In genomic region chr11:69325446-69325845, GRCh38 we compare ENCODE assay signal across 15 cellular contexts. TPM values are rescaled to one million over a fixed set of nuclear protein-coding genes. Genes with fewer than 3 reads are reported as not detected.
DNase-seq lines count a peak whose midpoint lies in the region; ATAC-seq and TF ChIP-seq lines count a peak whose summit lies in the region.
"Had no signal": no experiment of that assay in that cellular context is flagged by ENCODE, and none has a peak within 500 bp of the region (broad histone marks: within the 10 kb centered on the region; RNA-seq: fewer than 3 reads in every experiment).

No MANE protein-coding gene starts in this region.

- H3K27ac ChIP-seq in coronary artery (no peak overlapping the region), neuronal stem cell (replicated peaks; ENCODE audit: low read length) (no peak overlapping the region), upper lobe of right lung (no peak overlapping the region)
- H3K27ac ChIP-seq: GM23248 had no signal

- H3K9me3 ChIP-seq in neuronal stem cell (replicated peaks in 1 of 2; ENCODE audit: control insufficient read depth in 2 of 2, insufficient read depth in 1 of 2, low read depth in 1 of 2, low read length in 2 of 2) (peaks cover 0 to 4% of the 10 kb centered on the region in 2 donors), upper lobe of right lung (no peaks in the 10 kb centered on the region)
- H3K9me3 ChIP-seq: Caco-2 had no signal

- no peak overlapping the region for H3K9ac ChIP-seq in neuronal stem cell (ENCODE audit: low read depth, low read length, poor library complexity)
- H3K9ac ChIP-seq: GM23248 had no signal

- CTCF ChIA-PET in Calu3 (lab: Charles Lee): no interaction called here
- CTCF ChIA-PET in activated CD8-positive, alpha-beta T cell treated with anti-CD3 and anti-CD28 coated beads for 36 hours (lab: Charles Lee): no interaction called here

- BruUV-seq in Calu3 (replicated peaks; lab: Mats Ljungman, UMichigan): no TSS peak

- H3K4me3 ChIP-seq in coronary artery (no peak overlapping the region), neuronal stem cell (ENCODE audit: low read length in 2 of 2) (no peak overlapping the region), upper lobe of right lung (no peak overlapping the region)
- H3K4me3 ChIP-seq: GM12878, GM23248 had no signal

- WGBS in neuronal stem cell (ENCODE audit: extremely low coverage in 2 of 2, insufficient read length in 2 of 2, insufficient replicate concordance in 1 of 2), 2 donors: no CpG with 5 or more reads among the region's 8 CpGs

- no peaks in the 10 kb centered on the region for H3K79me1 ChIP-seq in neuronal stem cell (ENCODE audit: low read depth, low read length)

- no peak overlapping the region for H4K8ac ChIP-seq in neuronal stem cell (ENCODE audit: low read depth, low read length)

- no peak overlapping the region for H3K27ac Mint-ChIP-seq in activated T-cell treated with anti-CD3 and anti-CD28 coated beads, Interleukin-2, amount 50 U/mL, for 24 hours
- no peak overlapping the region for H3K27ac Mint-ChIP-seq in Calu3 (ENCODE audit: unreplicated experiment)
- H3K27ac Mint-ChIP-seq in activated CD8-positive, alpha-beta T cell treated with anti-CD3 and anti-CD28 coated beads for 36 hours: no peak overlapping the region

- ATAC-seq in upper lobe of right lung: no peak
- ATAC-seq in activated CD8-positive, alpha-beta T cell treated with anti-CD3 and anti-CD28 coated beads for 36 hours: no peak
- ATAC-seq: GM12878 had no signal

- peak overlapping the region; percentile 41 for H2AK5ac ChIP-seq in neuronal stem cell (ENCODE audit: low read depth, low read length)

- peak; percentile 11 for DNase-seq in activated T-cell treated with anti-CD3 and anti-CD28 coated beads, Interleukin-2, amount 50 U/mL, for 24 hours
- DNase-seq in activated T-cell treated with anti-CD3 and anti-CD28 coated beads for 4 hours (no peak), coronary artery (ENCODE audit: low spot score) (peak; percentile 54), neuronal stem cell (ENCODE audit: low spot score) (no peak), upper lobe of right lung (peak; percentile 41), Calu3 (no peak), DMS79 treated with DMSO at 0.1 percent for 48 hours (lab: John Stamatoyannopoulos, UW) (no peak)
- no peak for DNase-seq in activated CD8-positive, alpha-beta T cell treated with anti-CD3 and anti-CD28 coated beads for 36 hours
- DNase-seq: DMS53, GM23248, NCI-H1436 treated with DMSO at 0.1 percent for 48 hours, NCI-H2081 treated with DMSO at 0.1 percent for 48 hours, NCI-H524 had no signal

- POLR2A ChIA-PET in activated CD8-positive, alpha-beta T cell treated with anti-CD3 and anti-CD28 coated beads for 36 hours (lab: Charles Lee): interaction anchor here (0.6 kb wide), 1 partner anchor 232 kb away, joined by 3 read pairs; no protein-coding TSS in a partner anchor

- no peak overlapping the region for H3K18ac ChIP-seq in neuronal stem cell (ENCODE audit: low read length)

- H3K27me3 Mint-ChIP-seq in activated T-cell treated with anti-CD3 and anti-CD28 coated beads, Interleukin-2, amount 50 U/mL, for 24 hours: no peaks in the 10 kb centered on the region
- H3K27me3 Mint-ChIP-seq in Calu3 (ENCODE audit: unreplicated experiment): no peaks in the 10 kb centered on the region
- no peaks in the 10 kb centered on the region for H3K27me3 Mint-ChIP-seq in activated CD8-positive, alpha-beta T cell treated with anti-CD3 and anti-CD28 coated beads for 36 hours

- no peak overlapping the region for H3K4ac ChIP-seq in neuronal stem cell (ENCODE audit: low read length)

- H3K27me3 ChIP-seq in neuronal stem cell (ENCODE audit: control insufficient read depth in 3 of 3, insufficient read depth in 3 of 3, low read depth in 1 of 3, low read length in 3 of 3) (no peaks in the 10 kb centered on the region), upper lobe of right lung (no peaks in the 10 kb centered on the region)

- no peaks in the 10 kb centered on the region for H3K4me1 Mint-ChIP-seq in activated T-cell treated with anti-CD3 and anti-CD28 coated beads, Interleukin-2, amount 50 U/mL, for 24 hours (ENCODE audit: low read depth)
- H3K4me1 Mint-ChIP-seq in Calu3 (ENCODE audit: low read depth, unreplicated experiment): peaks cover 18% of the 10 kb centered on the region
- no peaks in the 10 kb centered on the region for H3K4me1 Mint-ChIP-seq in activated CD8-positive, alpha-beta T cell treated with anti-CD3 and anti-CD28 coated beads for 36 hours (ENCODE audit: low read depth)

- peak overlapping the region; percentile 48 for H3K23ac ChIP-seq in neuronal stem cell (ENCODE audit: low read depth, low read length, poor library complexity)

- H3K4me2 ChIP-seq in neuronal stem cell (ENCODE audit: insufficient read depth, low read length, poor library complexity, severe bottlenecking): no peak overlapping the region

- H3K36me3 ChIP-seq in neuronal stem cell (replicated peaks in 1 of 2; ENCODE audit: control insufficient read depth in 2 of 2, insufficient read depth in 2 of 2, low read length in 2 of 2) (no peaks in the 10 kb centered on the region), upper lobe of right lung (no peaks in the 10 kb centered on the region)

- H2BK12ac ChIP-seq in neuronal stem cell (ENCODE audit: low read length): no peak overlapping the region

- H3K9me3 Mint-ChIP-seq in activated T-cell treated with anti-CD3 and anti-CD28 coated beads, Interleukin-2, amount 50 U/mL, for 24 hours: no peaks in the 10 kb centered on the region
- no peaks in the 10 kb centered on the region for H3K9me3 Mint-ChIP-seq in Calu3 (ENCODE audit: low read depth, unreplicated experiment)
- H3K9me3 Mint-ChIP-seq in activated CD8-positive, alpha-beta T cell treated with anti-CD3 and anti-CD28 coated beads for 36 hours: no peaks in the 10 kb centered on the region

- H2BK5ac ChIP-seq in neuronal stem cell (ENCODE audit: low read length): no peak overlapping the region

- H3K36me3 Mint-ChIP-seq in activated T-cell treated with anti-CD3 and anti-CD28 coated beads, Interleukin-2, amount 50 U/mL, for 24 hours (ENCODE audit: low read depth): no peaks in the 10 kb centered on the region
- H3K36me3 Mint-ChIP-seq in Calu3 (ENCODE audit: insufficient read depth, unreplicated experiment): peaks cover 7% of the 10 kb centered on the region
- no peaks in the 10 kb centered on the region for H3K36me3 Mint-ChIP-seq in activated CD8-positive, alpha-beta T cell treated with anti-CD3 and anti-CD28 coated beads for 36 hours (ENCODE audit: low read depth)

- no peak for TF ChIP-seq CTCF in coronary artery (IDR thresholded peaks at IDR 0.05)
- TF ChIP-seq CTCF in upper lobe of right lung (IDR thresholded peaks at IDR 0.05): no peak
- TF ChIP-seq CTCF in Calu3 (IDR thresholded peaks at IDR 0.05; ENCODE audit: unreplicated experiment): no peak
- TF ChIP-seq CTCF in activated CD8-positive, alpha-beta T cell treated with anti-CD3 and anti-CD28 coated beads for 36 hours (IDR thresholded peaks at IDR 0.05): no peak

- H4K91ac ChIP-seq in neuronal stem cell (ENCODE audit: low read depth, low read length, poor library complexity): no peak overlapping the region

- H3K14ac ChIP-seq in neuronal stem cell (ENCODE audit: low read length): no peak overlapping the region

- intact Hi-C loops in upper lobe of right lung (cut with DNase I) (no loop called here), Calu3 (cut with micrococcal nuclease; ENCODE audit: unreplicated experiment) (no loop called here)
- intact Hi-C loops in activated CD8-positive, alpha-beta T cell treated with anti-CD3 and anti-CD28 coated beads for 36 hours (cut with micrococcal nuclease): no loop called here

- H2BK15ac ChIP-seq in neuronal stem cell (ENCODE audit: low read length): peak overlapping the region; percentile 62

- peaks cover 0 to 10% of the 10 kb centered on the region in 2 donors for H3K4me1 ChIP-seq in neuronal stem cell (ENCODE audit: control insufficient read depth in 2 of 2, insufficient read depth in 1 of 2, low read depth in 1 of 2, low read length in 2 of 2)
- no peaks in the 10 kb centered on the region for H3K4me1 ChIP-seq in upper lobe of right lung
- H3K4me1 ChIP-seq: Caco-2 had no signal

- H3K4me3 Mint-ChIP-seq in activated T-cell treated with anti-CD3 and anti-CD28 coated beads, Interleukin-2, amount 50 U/mL, for 24 hours: no peak overlapping the region
- H3K4me3 Mint-ChIP-seq in Calu3 (ENCODE audit: low read depth, unreplicated experiment): no peak overlapping the region
- no peak overlapping the region for H3K4me3 Mint-ChIP-seq in activated CD8-positive, alpha-beta T cell treated with anti-CD3 and anti-CD28 coated beads for 36 hours

- no peak overlapping the region for H2AFZ ChIP-seq in neuronal stem cell (ENCODE audit: low read length)
- H2AFZ ChIP-seq: GM23248 had no signal

- H2BK120ac ChIP-seq in neuronal stem cell (ENCODE audit: low read depth, low read length): no peak overlapping the region

RNA-seq across cellular contexts. Expression of gene MYEOV, which starts 31.5 kb away (rescaled TPM):
- polyA plus RNA-seq in neuronal stem cell (2013, experiment 1 of 2): 0.08 TPM
- 0.26 TPM for polyA plus RNA-seq in neuronal stem cell (2013, experiment 2 of 2)
- total RNA-seq in upper lobe of right lung: 0.23 TPM
- total RNA-seq in Calu3 (2022): 79.9 and 98.4 TPM in 2 replicates
- total RNA-seq in activated CD8-positive, alpha-beta T cell treated with anti-CD3 and anti-CD28 coated beads for 36 hours: not detected

Comparison
In these comparisons a context has a peak if more than half of its experiments do, and no peak if none do; other contexts are left out.
1. DNase-seq: peak in activated T-cell treated with anti-CD3 and anti-CD28 coated beads, Interleukin-2, amount 50 U/mL, for 24 hours (single experiment), coronary artery (single experiment) and upper lobe of right lung (single experiment); none in activated T-cell treated with anti-CD3 and anti-CD28 coated beads for 4 hours (single experiment), neuronal stem cell (single experiment), Calu3 (single experiment), activated CD8-positive, alpha-beta T cell treated with anti-CD3 and anti-CD28 coated beads for 36 hours (single experiment) and DMS79 treated with DMSO at 0.1 percent for 48 hours (single experiment).
2. RNA of gene MYEOV, which starts 31.5 kb away (total RNA-seq): 79.9 to 98.4 TPM in Calu3; 0.23 TPM in upper lobe of right lung (single experiment) and not detected in activated CD8-positive, alpha-beta T cell treated with anti-CD3 and anti-CD28 coated beads for 36 hours; every median in the first group is over 10 times any median in the second.